In the genomic region with DNA sequence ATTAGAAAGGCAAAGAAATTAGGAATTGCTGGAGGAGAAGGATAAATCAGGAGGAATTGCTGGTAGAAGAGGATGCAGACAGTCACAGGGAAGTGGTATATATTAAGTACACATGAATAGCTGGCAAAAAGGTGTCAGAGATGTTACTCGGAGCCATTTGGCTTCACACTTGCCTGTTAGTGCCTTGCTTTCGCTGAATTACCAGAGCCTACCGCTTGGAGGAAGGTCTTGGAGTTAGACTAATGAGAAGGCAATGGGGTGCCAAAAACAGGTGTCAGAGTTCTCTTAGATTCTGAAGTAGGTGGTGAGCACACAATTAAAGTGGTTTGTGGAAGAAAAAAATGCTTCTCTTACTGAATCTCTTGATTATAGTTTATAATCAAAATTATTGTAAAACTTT, we compare ENCODE assay signal across 6 cellular contexts.
DNase-seq lines count a peak whose midpoint lies in the region; ATAC-seq and TF ChIP-seq lines count a peak whose summit lies in the region.
"Not testable (repeated sequence)": the region's sequence is repeated elsewhere in the genome, so short reads cannot be mapped to it uniquely, and the experiment has no call there.

No MANE protein-coding gene starts in this region.

- peaks cover 27% of the 10 kb centered on the region for H3K4me1 ChIP-seq in DND-41 (ENCODE audit: insufficient read depth, low read length)
- not testable (repeated sequence) for H3K4me1 ChIP-seq in NT2/D1 (ENCODE audit: insufficient read depth, insufficient read length)

- H4K20me1 ChIP-seq in DND-41 (ENCODE audit: insufficient read depth, low read length) = not testable (repeated sequence)

- H3K27ac ChIP-seq in DND-41 (ENCODE audit: low read length) = peak overlapping the region; percentile 63

- not testable (repeated sequence) for H3K36me3 ChIP-seq in DND-41 (ENCODE audit: insufficient read depth, low read length); NT2/D1 (ENCODE audit: insufficient read depth, insufficient read length, low read length)

- DNase-seq in DMS 273 (lab: John Stamatoyannopoulos, UW; ENCODE audit: unreplicated experiment) (peak; percentile 7), DND-41 (peak; percentile 42), NCI-H82 (lab: John Stamatoyannopoulos, UW) (peak; percentile 25), NT2/D1 (ENCODE audit: low read depth, low spot score) (peak; percentile 20), RPMI8226 (peak; percentile 55), epidermal melanocyte (ENCODE audit: insufficient read length, low spot score) (peak; percentile 1)

- not testable (repeated sequence) for H2AFZ ChIP-seq in DND-41 (ENCODE audit: low read depth, low read length)

- not testable (repeated sequence) for H3K4me3 ChIP-seq in DND-41 (ENCODE audit: low read depth in 1 of 2, low read length in 2 of 2); NT2/D1 (ENCODE audit: insufficient read length, low read depth)

- TF ChIP-seq CTCF in DND-41 (IDR thresholded peaks at IDR 0.05; ENCODE audit: borderline replicate concordance, extremely low read depth, low read length, poor library complexity, severe bottlenecking) = not testable (repeated sequence)

- H3K4me2 ChIP-seq in DND-41 (ENCODE audit: insufficient read depth, low read length) = not testable (repeated sequence)

- H3K9ac ChIP-seq in DND-41 (ENCODE audit: low read depth, low read length); NT2/D1 (ENCODE audit: insufficient read length, low read depth): not testable (repeated sequence)

- H3K79me2 ChIP-seq in DND-41 (ENCODE audit: insufficient read depth, low read length) = not testable (repeated sequence)

- not testable (repeated sequence) for H3K27me3 ChIP-seq in DND-41 (ENCODE audit: insufficient read depth, low read length, poor library complexity); NT2/D1 (ENCODE audit: insufficient read depth, insufficient read length)

- ATAC-seq in DND-41 (ENCODE audit: insufficient read depth, low read depth) = peak; percentile 39

- not testable (repeated sequence) for H3K9me3 ChIP-seq in DND-41 (ENCODE audit: insufficient read depth, low read length, severe bottlenecking); NT2/D1 (ENCODE audit: insufficient read depth, low read length)

Comparison
In these comparisons a context has a peak if more than half of its experiments do, and no peak if none do; other contexts are left out.
1. DNase-seq: peak in every context shown above with its lines; median percentile 55 in RPMI8226; 42 in DND-41; 25 in NCI-H82; 20 in NT2/D1; 7 in DMS 273; 1 in epidermal melanocyte.